ENCODE assay signal across 8 cellular contexts in the genomic region with DNA sequence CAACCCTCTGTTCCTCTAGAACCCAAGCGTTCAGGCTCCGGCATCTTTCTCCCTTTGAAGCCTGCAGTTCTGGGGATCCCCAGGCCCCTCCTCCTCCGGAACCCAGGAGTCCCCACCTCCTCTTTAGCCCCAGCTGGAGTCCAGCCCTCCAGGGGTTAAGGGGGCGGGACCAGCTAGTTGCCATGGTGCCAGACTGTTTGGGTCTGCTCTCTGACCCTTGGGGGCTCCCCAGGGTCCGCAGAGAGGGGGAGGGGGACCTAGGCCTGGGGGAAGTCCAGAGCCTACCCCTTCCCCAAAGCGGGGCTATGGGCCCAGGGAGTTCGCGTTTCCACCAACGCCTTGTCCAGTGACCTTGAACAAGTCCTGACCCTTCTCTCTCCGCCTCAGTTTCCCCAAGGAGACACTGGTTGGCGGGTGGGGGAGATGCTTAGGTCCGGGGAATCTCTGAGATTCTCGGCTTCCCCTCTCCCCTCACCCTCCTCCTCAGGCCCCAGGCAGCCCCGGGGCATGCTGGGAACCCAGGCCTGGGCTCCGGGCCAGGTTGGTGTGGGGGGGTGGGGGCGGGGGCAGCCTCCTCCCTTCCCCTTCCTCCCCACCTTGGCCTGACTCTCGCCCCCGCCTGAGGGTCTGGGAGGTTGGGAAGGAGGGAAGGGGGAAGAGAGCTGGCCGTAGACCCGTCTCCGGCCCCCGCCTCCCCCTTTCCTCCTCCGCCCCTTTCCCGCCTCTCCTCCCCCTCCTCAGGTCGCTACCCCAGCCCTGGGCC. TPM values are rescaled to one million over a fixed set of nuclear protein-coding genes. Genes with fewer than 3 reads are reported as not detected.
DNase-seq lines count a peak whose midpoint lies in the region; ATAC-seq and TF ChIP-seq lines count a peak whose summit lies in the region.

No MANE protein-coding gene starts in this region.

- 0% methylated on average over 7 of the region's 25 CpGs for WGBS in hepatocyte (ENCODE audit: low lambda C conversion rate, missing lambda C conversion rate)
- WGBS in psoas muscle, 3 donors = 2 to 4% (median 2%) methylated on average over 15 to 25 of the region's 25 CpGs

- H3K9me3 ChIP-seq in hepatocyte (ENCODE audit: low read depth) = no peaks in the 10 kb centered on the region
- no peaks in the 10 kb centered on the region for H3K9me3 ChIP-seq in psoas muscle

- no peaks in the 10 kb centered on the region for H3K27me3 ChIP-seq in BJ (ENCODE audit: control insufficient read depth, insufficient read depth, low read length)
- H3K27me3 ChIP-seq in hepatocyte = no peaks in the 10 kb centered on the region
- H3K27me3 ChIP-seq in psoas muscle (ENCODE audit: insufficient read depth in 3 of 3, low read length in 2 of 3) = no peaks in the 10 kb centered on the region

- no peak overlapping the region for H2AFZ ChIP-seq in hepatocyte

- ATAC-seq in psoas muscle (peak; percentile 53 to 62 (median 58)), GM21619 (IDR thresholded peaks at IDR 0.05; ENCODE audit: unreplicated experiment) (no peak), GM21526 (IDR thresholded peaks at IDR 0.05; ENCODE audit: low FRiP score, unreplicated experiment) (no peak)

- H3K27ac Mint-ChIP-seq in IgD-negative memory B cell = peak overlapping the region in 2 of 3 donors; percentile 25 to 46
- H3K27ac Mint-ChIP-seq in T-helper 1 cell treated with Interleukin-12 subunit alpha and Interleukin-12 subunit beta and Interleukin-4 antibody, amounts not matched to agents 30 μg/mL and 1 μg/mL, for 36 hours = peak overlapping the region; percentile 94

- H4K20me1 ChIP-seq in hepatocyte (ENCODE audit: insufficient read depth, poor library complexity, severe bottlenecking) = peaks cover 45% of the 10 kb centered on the region

- intact Hi-C loops in psoas muscle (cut with DNase I) = no loop called here

- POLR2A ChIA-PET in BJ (lab: Charles Lee) = interaction anchor here (0.6 kb wide), 1 partner anchor 8 kb away, joined by 3 read pairs; no protein-coding TSS in a partner anchor

- H3K4me1 Mint-ChIP-seq in IgD-negative memory B cell = peaks cover 3 to 8% (median 7%) of the 10 kb centered on the region in 3 donors
- peaks cover 13% of the 10 kb centered on the region for H3K4me1 Mint-ChIP-seq in T-helper 1 cell treated with Interleukin-12 subunit alpha and Interleukin-12 subunit beta and Interleukin-4 antibody, amounts not matched to agents 30 μg/mL and 1 μg/mL, for 36 hours (ENCODE audit: low read depth)

- H3K4me3 ChIP-seq in BJ (ENCODE audit: low read depth, low read length) (peak overlapping the region; percentile 77), hepatocyte (peak overlapping the region; percentile 98), psoas muscle (peak overlapping the region; percentile 86)

- no peaks in the 10 kb centered on the region for H3K36me3 Mint-ChIP-seq in IgD-negative memory B cell
- peaks cover 6% of the 10 kb centered on the region for H3K36me3 Mint-ChIP-seq in T-helper 1 cell treated with Interleukin-12 subunit alpha and Interleukin-12 subunit beta and Interleukin-4 antibody, amounts not matched to agents 30 μg/mL and 1 μg/mL, for 36 hours (ENCODE audit: low read depth)

- CTCF ChIA-PET in BJ (lab: Yijun Ruan, JAX) = interaction anchor here (0.9 kb wide), 1 partner anchor 29 kb away, joined by 3 read pairs; no protein-coding TSS in a partner anchor

- TF ChIP-seq CTCF in BJ (IDR thresholded peaks at IDR 0.05; ENCODE audit: insufficient read depth, low read depth, low read length) = no peak
- no peak for TF ChIP-seq CTCF in hepatocyte (IDR thresholded peaks at IDR 0.05; ENCODE audit: poor library complexity)
- no peak for TF ChIP-seq CTCF in psoas muscle (IDR thresholded peaks at IDR 0.05)

- H3K4me1 ChIP-seq in hepatocyte (ENCODE audit: insufficient read depth) (peaks cover 20% of the 10 kb centered on the region), psoas muscle (peaks cover 8% of the 10 kb centered on the region)

- peaks cover 35% of the 10 kb centered on the region for H3K27me3 Mint-ChIP-seq in IgD-negative memory B cell
- peaks cover 18% of the 10 kb centered on the region for H3K27me3 Mint-ChIP-seq in T-helper 1 cell treated with Interleukin-12 subunit alpha and Interleukin-12 subunit beta and Interleukin-4 antibody, amounts not matched to agents 30 μg/mL and 1 μg/mL, for 36 hours (ENCODE audit: low read depth)

- DNase-seq in BJ (ENCODE audit: low read depth) (no peak), astrocyte of the hippocampus (ENCODE audit: low read depth, low spot score) (peak; percentile 94), hepatocyte (ENCODE audit: low spot score) (peak; percentile 90), psoas muscle (peak; percentile 69 to 80)

- H3K27ac ChIP-seq in hepatocyte (peak overlapping the region; percentile 98), psoas muscle (peak overlapping the region; percentile 79)

- peak overlapping the region; percentile 92 for H3K4me2 ChIP-seq in hepatocyte

- H3K9me3 Mint-ChIP-seq in IgD-negative memory B cell = no peaks in the 10 kb centered on the region
- peaks cover 3% of the 10 kb centered on the region for H3K9me3 Mint-ChIP-seq in T-helper 1 cell treated with Interleukin-12 subunit alpha and Interleukin-12 subunit beta and Interleukin-4 antibody, amounts not matched to agents 30 μg/mL and 1 μg/mL, for 36 hours

- H3K9me2 ChIP-seq in hepatocyte (replicated peaks; ENCODE audit: insufficient read depth) = no peaks in the 10 kb centered on the region

- H3K36me3 ChIP-seq in BJ (ENCODE audit: control insufficient read depth, insufficient read depth, low read length) (peaks cover 16% of the 10 kb centered on the region), hepatocyte (replicated peaks; ENCODE audit: insufficient read depth, low read depth) (no peaks in the 10 kb centered on the region), psoas muscle (ENCODE audit: insufficient read depth in 1 of 2, low read depth in 1 of 2) (peaks cover 0 to 20% of the 10 kb centered on the region in 2 donors)

- H3K79me2 ChIP-seq in hepatocyte = peaks cover 82% of the 10 kb centered on the region

- H3K4me3 Mint-ChIP-seq in IgD-negative memory B cell = peak overlapping the region in 3 of 4 donors; percentile 46 to 77 (median 49)
- peak overlapping the region; percentile 93 for H3K4me3 Mint-ChIP-seq in T-helper 1 cell treated with Interleukin-12 subunit alpha and Interleukin-12 subunit beta and Interleukin-4 antibody, amounts not matched to agents 30 μg/mL and 1 μg/mL, for 36 hours

RNA-seq across cellular contexts. Expression of gene SPACA6, which starts 2.6 kb away (rescaled TPM):
- polyA plus RNA-seq in BJ (2011; rRNA removed) (6.4 and 8.5 TPM in 2 replicates), IgD-negative memory B cell (2.1 TPM), hepatocyte (13.1 and 17.7 TPM in 2 replicates), psoas muscle (1 to 10 TPM; 1.5 to 5.2 (median 2.1) TPM)
- 3.1 and 3.7 TPM in 2 replicates for polyA minus RNA-seq in BJ (2011; rRNA and poly(A)+ RNA removed)
- total RNA-seq in hepatocyte (6.9 and 7.2 TPM in 2 replicates), psoas muscle (1 to 10 TPM; 2.9 to 4.2 (median 3.5) TPM)

RNA-seq across cellular contexts. Expression of gene HAS1, which starts 33.3 kb away (rescaled TPM):
- polyA plus RNA-seq in BJ (2011; rRNA removed) = not detected in 2 replicates
- polyA minus RNA-seq in BJ (2011; rRNA and poly(A)+ RNA removed) = not detected in 2 replicates
- polyA plus RNA-seq in IgD-negative memory B cell = not detected
- total RNA-seq in hepatocyte = 0.13 TPM in 1 of 2 replicates, not detected in the other
- polyA plus RNA-seq in hepatocyte = 0.07 and 1.4 TPM in 2 replicates
- under 1 TPM in 2 of 4 donors, not detected in 2; 0.32 to 0.46 TPM for total RNA-seq in psoas muscle
- under 1 TPM; 0.04 to 0.25 (median 0.04) TPM for polyA plus RNA-seq in psoas muscle

RNA-seq across cellular contexts. Expression of gene SIGLEC14, which starts 43.9 kb away (rescaled TPM):
- polyA plus RNA-seq in BJ (2011; rRNA removed) (not detected in 2 replicates), IgD-negative memory B cell (15.0 TPM), hepatocyte (0.15 and 0.47 TPM in 2 replicates), psoas muscle (under 1 TPM; 0.07 to 0.49 (median 0.10) TPM)
- polyA minus RNA-seq in BJ (2011; rRNA and poly(A)+ RNA removed) = not detected in 2 replicates
- total RNA-seq in hepatocyte (0.13 TPM in 1 of 2 replicates, not detected in the other), psoas muscle (1 to 10 TPM in 3 of 4 donors, under 1 TPM in 1; 0.93 to 1.9 (median 1.1) TPM)

Comparison
In these comparisons a context has a peak if more than half of its experiments do, and no peak if none do; other contexts are left out.
1. ATAC-seq: peak in psoas muscle (4 of 4); none in GM21619 (single experiment) and GM21526 (single experiment).
2. RNA of gene SIGLEC14, which starts 43.9 kb away (polyA plus RNA-seq): 15.0 TPM in IgD-negative memory B cell (single experiment); 0.15 to 0.47 TPM in hepatocyte, 0.07 to 0.49 TPM in psoas muscle and not detected in BJ; every median in the first group is over 10 times any median in the second.
3. Peak in every context shown above with its lines, with median percentiles within 50 percentile points of each other: H3K4me3 ChIP-seq.